Comparison of ENCODE assay signal across 8 cellular contexts in the genomic region with DNA sequence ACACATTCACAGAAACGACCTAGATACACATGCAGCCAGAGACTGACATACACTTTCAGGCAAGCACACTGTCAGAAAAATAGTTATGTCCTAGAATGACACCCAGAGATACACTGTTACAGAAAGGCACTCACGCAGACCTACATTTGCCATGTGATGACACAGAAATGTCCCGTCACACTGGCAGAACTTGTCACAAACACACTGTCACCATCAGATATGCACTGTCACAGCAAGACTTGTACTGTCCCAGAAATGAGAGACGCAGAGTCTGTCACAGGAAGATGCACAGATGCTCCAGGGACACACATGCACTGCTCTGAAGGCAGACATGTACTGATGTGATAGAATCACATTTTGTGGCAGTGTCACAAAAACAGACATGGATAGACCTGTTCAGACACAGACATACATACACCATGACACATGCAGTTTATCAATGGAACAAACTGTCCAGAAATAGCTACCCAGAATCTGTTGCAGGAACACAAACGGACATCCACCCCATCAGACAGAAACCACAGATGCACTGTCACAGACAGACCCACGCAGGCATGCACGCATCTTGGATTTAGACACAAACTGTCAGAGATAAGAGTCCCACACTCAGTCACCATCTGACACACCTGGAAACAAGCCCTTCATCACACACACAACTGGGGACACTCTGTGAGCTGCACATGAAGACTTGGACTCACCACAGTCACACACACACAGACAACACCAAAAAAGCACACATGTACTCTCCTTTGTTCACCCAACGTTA. TPM values are rescaled to one million over a fixed set of nuclear protein-coding genes. Genes with fewer than 3 reads are reported as not detected.
DNase-seq lines count a peak whose midpoint lies in the region; ATAC-seq and TF ChIP-seq lines count a peak whose summit lies in the region.

No MANE protein-coding gene starts in this region.

- H3K9me3 ChIP-seq in SK-N-SH = no peaks in the 10 kb centered on the region
- H3K9me3 ChIP-seq in T-helper 17 cell (ENCODE audit: control insufficient read depth, low read length, poor library complexity, severe bottlenecking) = no peaks in the 10 kb centered on the region

- WGBS in SK-N-SH (ENCODE audit: low lambda C conversion rate) = 65% methylated on average over 7 of the region's 8 CpGs

- H3K27ac ChIP-seq in SK-N-SH (ENCODE audit: low read depth in 2 of 2, low read length in 1 of 2) = no peak overlapping the region

- H3F3A ChIP-seq in SK-N-SH (replicated peaks; ENCODE audit: insufficient read depth) = peaks cover 12% of the 10 kb centered on the region

- H3K79me2 ChIP-seq in SK-N-SH (ENCODE audit: insufficient read depth) = peaks cover 3% of the 10 kb centered on the region; the same call in 1 of the 2 replicates

- H3K4me3 ChIP-seq in SK-N-SH (ENCODE audit: low read depth in 2 of 2, low read length in 1 of 2) = no peak overlapping the region

- peaks cover 5% of the 10 kb centered on the region for H3K9me3 Mint-ChIP-seq in glutamatergic neuron (ENCODE audit: unreplicated experiment)
- H3K9me3 Mint-ChIP-seq in stimulated activated naive B cell treated with anti-CD40 and anti-IgM and Interleukin-4, amounts not matched to agents 10 μg/mL and 1 μg/mL and 100 μg/mL, for 72 hours = no peaks in the 10 kb centered on the region

- H3K36me3 ChIP-seq in SK-N-SH (replicated peaks in 1 of 2; ENCODE audit: control insufficient read depth in 1 of 2, insufficient read depth in 2 of 2, low read length in 1 of 2) = peaks cover 3 to 34% of the 10 kb centered on the region in 2 experiments

- POLR2A ChIA-PET in SK-N-SH (lab: Yijun Ruan, JAX) = no interaction called here

- peaks cover 5 to 26% of the 10 kb centered on the region in 2 experiments; a peak in 2 of 4 replicates for H3K4me1 ChIP-seq in SK-N-SH (ENCODE audit: control insufficient read depth in 1 of 2, insufficient read depth in 2 of 2, low read depth in 1 of 2, low read length in 1 of 2)

- no peak for TF ChIP-seq EP300 in SK-N-SH (IDR thresholded peaks at IDR 0.05; ENCODE audit: borderline replicate concordance in 1 of 2, low read depth in 1 of 2, low read length in 1 of 2)

- H3K36me3 Mint-ChIP-seq in T-helper 17 cell (ENCODE audit: low read depth) (peaks cover 18% of the 10 kb centered on the region), glutamatergic neuron (ENCODE audit: unreplicated experiment) (peaks cover 4% of the 10 kb centered on the region)
- peaks cover 31% of the 10 kb centered on the region in 2 donors for H3K36me3 Mint-ChIP-seq in stimulated activated naive B cell treated with anti-CD40 and anti-IgM and Interleukin-4, amounts not matched to agents 10 μg/mL and 1 μg/mL and 100 μg/mL, for 72 hours

- 0 out of 2 replicates have a peak, but pooled peaks cover 9% of the 10 kb centered on the region for H4K20me1 ChIP-seq in SK-N-SH (ENCODE audit: insufficient read depth)

- CTCF ChIA-PET in SK-N-SH (lab: Yijun Ruan, JAX) = no interaction called here

- H2AFZ ChIP-seq in SK-N-SH (ENCODE audit: low read depth) = no peak overlapping the region

- no peak for TF ChIP-seq RAD21 in SK-N-SH (IDR thresholded peaks at IDR 0.05; ENCODE audit: low read length)

- ATAC-seq in SK-N-SH treated with all-trans-retinoic acid at 6 μM for 48 hours = no peak
- ATAC-seq in T-helper 17 cell = peak; percentile 29
- no peak for ATAC-seq in stimulated activated naive B cell treated with anti-CD40 and anti-IgM and Interleukin-4, amounts not matched to agents 10 μg/mL and 1 μg/mL and 100 μg/mL, for 72 hours (replicated peaks)
- no peak for ATAC-seq in GM21367 (IDR thresholded peaks at IDR 0.05; ENCODE audit: unreplicated experiment)
- ATAC-seq in HG03108 (IDR thresholded peaks at IDR 0.05; ENCODE audit: unreplicated experiment) = no peak

- H3K9me2 ChIP-seq in SK-N-SH = no peaks in the 10 kb centered on the region

- H3K4me3 Mint-ChIP-seq in T-helper 17 cell = peak overlapping the region; percentile 91
- peak overlapping the region; percentile 71 for H3K4me3 Mint-ChIP-seq in glutamatergic neuron (ENCODE audit: unreplicated experiment)
- H3K4me3 Mint-ChIP-seq in stimulated activated naive B cell treated with anti-CD40 and anti-IgM and Interleukin-4, amounts not matched to agents 10 μg/mL and 1 μg/mL and 100 μg/mL, for 72 hours = peak overlapping the region; percentile 85 to 90

- no peak overlapping the region for H3K9ac ChIP-seq in SK-N-SH

- H3K4me2 ChIP-seq in SK-N-SH = no peak overlapping the region

- H3K27me3 ChIP-seq in SK-N-SH (ENCODE audit: insufficient read depth) = no peaks in the 10 kb centered on the region

- peaks cover 38% of the 10 kb centered on the region for H3K4me1 Mint-ChIP-seq in T-helper 17 cell
- peaks cover 15% of the 10 kb centered on the region for H3K4me1 Mint-ChIP-seq in glutamatergic neuron (ENCODE audit: low read depth, unreplicated experiment)
- peaks cover 28 to 39% of the 10 kb centered on the region in 2 donors for H3K4me1 Mint-ChIP-seq in stimulated activated naive B cell treated with anti-CD40 and anti-IgM and Interleukin-4, amounts not matched to agents 10 μg/mL and 1 μg/mL and 100 μg/mL, for 72 hours

- H3K27me3 Mint-ChIP-seq in T-helper 17 cell = no peaks in the 10 kb centered on the region
- H3K27me3 Mint-ChIP-seq in glutamatergic neuron (ENCODE audit: unreplicated experiment) = peaks cover 5% of the 10 kb centered on the region
- peaks cover 0 to 3% of the 10 kb centered on the region in 2 donors for H3K27me3 Mint-ChIP-seq in stimulated activated naive B cell treated with anti-CD40 and anti-IgM and Interleukin-4, amounts not matched to agents 10 μg/mL and 1 μg/mL and 100 μg/mL, for 72 hours

- TF ChIP-seq CTCF in SK-N-SH (IDR thresholded peaks at IDR 0.05) (no peak), glutamatergic neuron (IDR thresholded peaks at IDR 0.05; ENCODE audit: partially characterized antibody, unreplicated experiment) (no peak)

- H3K27ac Mint-ChIP-seq in T-helper 17 cell (peak overlapping the region; percentile 97), glutamatergic neuron (ENCODE audit: unreplicated experiment) (peak overlapping the region; percentile 89)
- peak overlapping the region; percentile 96 for H3K27ac Mint-ChIP-seq in stimulated activated naive B cell treated with anti-CD40 and anti-IgM and Interleukin-4, amounts not matched to agents 10 μg/mL and 1 μg/mL and 100 μg/mL, for 72 hours

- DNase-seq in SK-N-SH (no peak), T-helper 17 cell (no peak), glutamatergic neuron (no peak), NCI-H82 treated with DMSO at 0.1 percent for 48 hours (lab: John Stamatoyannopoulos, UW; ENCODE audit: unreplicated experiment) (no peak)
- no peak for DNase-seq in stimulated activated naive B cell treated with anti-CD40 and anti-IgM and Interleukin-4, amounts not matched to agents 10 μg/mL and 1 μg/mL and 100 μg/mL, for 72 hours

TF ChIP-seq in SK-N-SH, 30 proteins besides CTCF, POLR2A, EP300 and RAD21:
- TF ChIP-seq MXI1 (IDR thresholded peaks at IDR 0.05; ENCODE audit: low read depth, low read length) (0 out of 2 replicates have a peak, but pooled peaks have one; percentile 26), TEAD4 (IDR thresholded peaks at IDR 0.05; ENCODE audit: borderline replicate concordance, insufficient read depth) (no peak)

TF ChIP-seq in SK-N-SH treated with all-trans-retinoic acid at 6 μM for 48 hours, 23 proteins besides CTCF, POLR2A, EP300 and RAD21 (continues in another document):
- TF ChIP-seq ZC3H10 (CRISPR knock-in tag; IDR thresholded peaks at IDR 0.05) (no peak), GLIS3 (CRISPR knock-in tag; IDR thresholded peaks at IDR 0.05) (no peak), SNAI2 (CRISPR knock-in tag; IDR thresholded peaks at IDR 0.05) (no peak), ZNF8 (CRISPR knock-in tag; IDR thresholded peaks at IDR 0.05) (no peak), PPARA (CRISPR knock-in tag; IDR thresholded peaks at IDR 0.05; ENCODE audit: borderline replicate concordance) (no peak), ISL1 (CRISPR knock-in tag; IDR thresholded peaks at IDR 0.05) (no peak), ZFP3 (CRISPR knock-in tag; IDR thresholded peaks at IDR 0.05) (no peak), OSR1 (CRISPR knock-in tag; IDR thresholded peaks at IDR 0.05) (no peak), ZFP30 (CRISPR knock-in tag; IDR thresholded peaks at IDR 0.05) (no peak)
- TF ChIP-seq, protein P1, sequence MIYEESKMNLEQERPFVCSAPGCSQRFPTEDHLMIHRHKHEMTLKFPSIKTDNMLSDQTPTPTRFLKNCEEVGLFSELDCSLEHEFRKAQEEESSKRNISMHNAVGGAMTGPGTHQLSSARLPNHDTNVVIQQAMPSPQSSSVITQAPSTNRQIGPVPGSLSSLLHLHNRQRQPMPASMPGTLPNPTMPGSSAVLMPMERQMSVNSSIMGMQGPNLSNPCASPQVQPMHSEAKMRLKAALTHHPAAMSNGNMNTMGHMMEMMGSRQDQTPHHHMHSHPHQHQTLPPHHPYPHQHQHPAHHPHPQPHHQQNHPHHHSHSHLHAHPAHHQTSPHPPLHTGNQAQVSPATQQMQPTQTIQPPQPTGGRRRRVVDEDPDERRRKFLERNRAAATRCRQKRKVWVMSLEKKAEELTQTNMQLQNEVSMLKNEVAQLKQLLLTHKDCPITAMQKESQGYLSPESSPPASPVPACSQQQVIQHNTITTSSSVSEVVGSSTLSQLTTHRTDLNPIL (CRISPR knock-in tag; IDR thresholded peaks at IDR 0.05; ENCODE audit: low read depth) = no peak

RNA-seq across cellular contexts. Expression of a gene that starts 1.3 kb away (rescaled TPM):
- polyA plus RNA-seq in SK-N-SH (2012; rRNA removed) = 12.3 and 14.5 TPM in 2 replicates
- polyA plus RNA-seq in SK-N-SH (2012; cell fraction: cytosol; rRNA removed) = 8.6 and 9.4 TPM in 2 replicates
- 25.4 and 34.3 TPM in 2 replicates for polyA plus RNA-seq in SK-N-SH (2012; cell fraction: nucleus; rRNA removed)
- total RNA-seq in T-helper 17 cell = 100 to 1,000 TPM; 301 to 481 TPM
- 16.5 TPM for total RNA-seq in glutamatergic neuron (ENCODE audit: unreplicated experiment)

RNA-seq across cellular contexts. Expression of a gene that starts 8.7 kb away (rescaled TPM):
- 71.3 and 79.3 TPM in 2 replicates for polyA plus RNA-seq in SK-N-SH (2012; rRNA removed)
- polyA plus RNA-seq in SK-N-SH (2012; cell fraction: cytosol; rRNA removed) = 44.0 and 51.9 TPM in 2 replicates
- polyA plus RNA-seq in SK-N-SH (2012; cell fraction: nucleus; rRNA removed) = 59.9 and 70.5 TPM in 2 replicates
- total RNA-seq in T-helper 17 cell (10 to 100 TPM; 34.8 to 50.7 TPM), glutamatergic neuron (ENCODE audit: unreplicated experiment) (22.1 TPM)

RNA-seq across cellular contexts. Expression of a gene that starts 22.4 kb away (rescaled TPM):
- 67.2 and 113 TPM in 2 replicates for polyA plus RNA-seq in SK-N-SH (2012; rRNA removed)
- polyA plus RNA-seq in SK-N-SH (2012; cell fraction: cytosol; rRNA removed) = 68.1 and 75.0 TPM in 2 replicates
- polyA plus RNA-seq in SK-N-SH (2012; cell fraction: nucleus; rRNA removed) = 175 and 179 TPM in 2 replicates
- 10 to 100 TPM; 66.7 to 68.8 TPM for total RNA-seq in T-helper 17 cell
- 120 TPM for total RNA-seq in glutamatergic neuron (ENCODE audit: unreplicated experiment)

RNA-seq across cellular contexts. Expression of a gene that starts 22.6 kb away (rescaled TPM):
- polyA plus RNA-seq in SK-N-SH (2012; rRNA removed) = 81.0 and 87.0 TPM in 2 replicates
- 43.9 and 59.3 TPM in 2 replicates for polyA plus RNA-seq in SK-N-SH (2012; cell fraction: cytosol; rRNA removed)
- 59.3 and 62.7 TPM in 2 replicates for polyA plus RNA-seq in SK-N-SH (2012; cell fraction: nucleus; rRNA removed)
- total RNA-seq in T-helper 17 cell = 10 to 100 TPM; 33.6 to 41.9 TPM
- total RNA-seq in glutamatergic neuron (ENCODE audit: unreplicated experiment) = 71.8 TPM

RNA-seq across cellular contexts. Expression of a gene that starts 37.3 kb away (rescaled TPM):
- 90.4 and 97.0 TPM in 2 replicates for polyA plus RNA-seq in SK-N-SH (2012; rRNA removed)
- 56.0 and 68.5 TPM in 2 replicates for polyA plus RNA-seq in SK-N-SH (2012; cell fraction: cytosol; rRNA removed)
- polyA plus RNA-seq in SK-N-SH (2012; cell fraction: nucleus; rRNA removed) = 173 and 194 TPM in 2 replicates
- total RNA-seq in T-helper 17 cell (10 to 100 TPM; 91.0 to 91.6 TPM), glutamatergic neuron (ENCODE audit: unreplicated experiment) (68.3 TPM)

Comparison
In these comparisons a context has a peak if more than half of its experiments do, and no peak if none do; other contexts are left out.
1. RNA of a gene that starts 1.3 kb away (total RNA-seq): 301 to 481 TPM in T-helper 17 cell; 16.5 TPM in glutamatergic neuron (single experiment); every median in the first group is over 10 times any median in the second.
2. Peak in every context shown above with its lines, with median percentiles within 50 percentile points of each other: H3K27ac Mint-ChIP-seq and H3K4me3 Mint-ChIP-seq.